ENCODE assay signal across 9 cellular contexts in the genomic region with DNA sequence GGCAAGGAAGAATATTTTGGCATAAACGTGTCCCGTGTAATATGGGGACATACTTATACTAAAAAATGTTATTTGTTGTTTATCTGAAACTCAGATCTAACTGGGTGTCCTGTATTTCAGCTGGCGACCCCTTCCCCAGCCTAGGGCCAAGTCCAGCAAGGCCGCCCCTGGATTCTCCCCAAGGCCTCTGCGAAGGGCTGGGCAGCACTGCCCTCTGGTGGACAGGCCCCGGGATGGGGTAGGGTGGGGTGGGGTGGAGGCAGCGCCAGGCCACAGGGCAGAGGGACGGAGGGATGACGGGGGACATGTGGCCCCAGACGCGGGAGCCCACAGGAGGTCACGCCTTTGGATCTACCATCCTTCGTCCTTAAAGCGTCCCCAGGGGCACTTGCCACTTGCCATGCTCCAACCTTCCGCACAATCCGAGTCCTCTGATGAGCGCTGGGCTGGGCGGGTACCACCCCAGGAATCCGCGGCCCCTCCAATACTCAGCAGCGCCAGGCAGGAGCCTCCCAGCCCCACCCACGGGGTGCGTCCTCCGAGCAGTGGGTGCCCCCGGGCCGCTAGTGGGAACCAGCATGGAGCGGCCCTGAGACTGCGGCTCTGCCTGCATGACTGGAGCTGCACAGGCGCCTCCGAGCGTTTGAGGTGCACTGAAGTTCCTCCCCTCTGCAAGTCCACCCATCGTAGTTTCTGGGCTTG. TPM values are rescaled to one million over a fixed set of nuclear protein-coding genes. Genes with fewer than 3 reads are reported as not detected.
DNase-seq lines count a peak whose midpoint lies in the region; ATAC-seq and TF ChIP-seq lines count a peak whose summit lies in the region.
"Had no signal": no experiment of that assay in that cellular context is flagged by ENCODE, and none has a peak within 500 bp of the region (broad histone marks: within the 10 kb centered on the region; RNA-seq: fewer than 3 reads in every experiment).

No MANE protein-coding gene starts in this region.

- H3K4me1 Mint-ChIP-seq in GM23338 = peaks cover 8% of the 10 kb centered on the region

- H3K79me1 ChIP-seq in neuronal stem cell (ENCODE audit: low read depth, low read length) = peaks cover 5% of the 10 kb centered on the region

- H3K36me3 ChIP-seq in GM23338 (ENCODE audit: insufficient read depth) (no peaks in the 10 kb centered on the region), neuronal stem cell (replicated peaks in 1 of 2; ENCODE audit: control insufficient read depth in 2 of 2, insufficient read depth in 2 of 2, low read length in 2 of 2) (no peaks in the 10 kb centered on the region)

- ATAC-seq in GM23338 (peak; percentile 82), esophagus mucosa (peak; percentile 53), GM21390 (IDR thresholded peaks at IDR 0.05; ENCODE audit: unreplicated experiment) (no peak), HG02588 (IDR thresholded peaks at IDR 0.05; ENCODE audit: unreplicated experiment) (no peak), HG03159 (IDR thresholded peaks at IDR 0.05; ENCODE audit: unreplicated experiment) (no peak)

- no peak overlapping the region for H2BK120ac ChIP-seq in neuronal stem cell (ENCODE audit: low read depth, low read length)

- H3F3A ChIP-seq in GM23338 (replicated peaks; ENCODE audit: low read depth) = 0 out of 2 replicates have a peak, but pooled peaks cover under 1% of the 10 kb centered on the region

- H3K9me2 ChIP-seq in GM23338 (ENCODE audit: insufficient read depth) = no peaks in the 10 kb centered on the region

- peak overlapping the region; percentile 97 for H2AK5ac ChIP-seq in neuronal stem cell (ENCODE audit: low read depth, low read length)

- peaks cover 17% of the 10 kb centered on the region for H3K27me3 Mint-ChIP-seq in GM23338 (ENCODE audit: insufficient read depth, low read depth, poor library complexity)

- H2BK12ac ChIP-seq in neuronal stem cell (ENCODE audit: low read length) = no peak overlapping the region

- H2AFZ ChIP-seq in GM23338 (0 out of 2 replicates have a peak overlapping the region, but pooled peaks have one; percentile 72), neuronal stem cell (ENCODE audit: low read length) (no peak overlapping the region)

- no peak overlapping the region for H3K9ac ChIP-seq in neuronal stem cell (ENCODE audit: low read depth, low read length, poor library complexity)

- no peaks in the 10 kb centered on the region for H4K20me1 ChIP-seq in GM23338 (replicated peaks; ENCODE audit: insufficient read depth)

- no peak overlapping the region for H3K4ac ChIP-seq in neuronal stem cell (ENCODE audit: low read length)

- no peaks in the 10 kb centered on the region for H3K36me3 Mint-ChIP-seq in GM23338 (ENCODE audit: low read depth)

- H3K4me3 Mint-ChIP-seq in GM23338 = no peak overlapping the region

- no peaks in the 10 kb centered on the region; the same call in 1 of the 2 replicates for H3K4me1 ChIP-seq in GM23338 (ENCODE audit: insufficient read depth)
- peaks cover 15 to 22% of the 10 kb centered on the region in 2 donors for H3K4me1 ChIP-seq in neuronal stem cell (ENCODE audit: control insufficient read depth in 2 of 2, insufficient read depth in 1 of 2, low read depth in 1 of 2, low read length in 2 of 2)

- peak overlapping the region; percentile 21 for H3K14ac ChIP-seq in neuronal stem cell (ENCODE audit: low read length)

- peak overlapping the region; percentile 90 for H3K18ac ChIP-seq in neuronal stem cell (ENCODE audit: low read length)

- peak overlapping the region; percentile 83 for H3K27ac ChIP-seq in C4-2B
- no peak overlapping the region for H3K27ac ChIP-seq in GM23338 (ENCODE audit: low read depth)
- no peak overlapping the region for H3K27ac ChIP-seq in neuronal stem cell (replicated peaks; ENCODE audit: low read length)

- peak; percentile 85 for DNase-seq in GM23338 (ENCODE audit: low spot score)
- DNase-seq in SW480 (ENCODE audit: low spot score) = peak; percentile 71
- no peak for DNase-seq in neuronal stem cell (ENCODE audit: low spot score)

- H3K9me3 Mint-ChIP-seq in GM23338 = no peaks in the 10 kb centered on the region

- H3K27ac Mint-ChIP-seq in GM23338 = no peak overlapping the region

- peak overlapping the region; percentile 28; the same call in 1 of the 2 replicates for H3K4me3 ChIP-seq in GM23338
- H3K4me3 ChIP-seq in neuronal stem cell (ENCODE audit: low read length in 2 of 2) = no peak overlapping the region

- WGBS in neuronal stem cell (ENCODE audit: extremely low coverage in 2 of 2, insufficient read length in 2 of 2, insufficient replicate concordance in 1 of 2), 2 donors = no CpG with 5 or more reads among the region's 32 CpGs

- H3K27me3 ChIP-seq in GM23338 (ENCODE audit: insufficient read depth) (no peaks in the 10 kb centered on the region), neuronal stem cell (ENCODE audit: control insufficient read depth in 3 of 3, insufficient read depth in 3 of 3, low read depth in 1 of 3, low read length in 3 of 3) (peaks cover 0 to 47% (median under 1%) of the 10 kb centered on the region in 3 experiments)

- TF ChIP-seq CTCF in C4-2B (conservative IDR thresholded peaks at IDR 0.05) = peak; percentile 96
- TF ChIP-seq CTCF in GM23338 (conservative IDR thresholded peaks at IDR 0.05; ENCODE audit: low read depth in 2 of 2) = peak; percentile 65 to 96

- H3K79me2 ChIP-seq in GM23338 (replicated peaks; ENCODE audit: insufficient read depth) = no peaks in the 10 kb centered on the region

- H4K8ac ChIP-seq in neuronal stem cell (ENCODE audit: low read depth, low read length) = no peak overlapping the region

- H2BK5ac ChIP-seq in neuronal stem cell (ENCODE audit: low read length) = peak overlapping the region; percentile 75

- no peaks in the 10 kb centered on the region for H3K9me3 ChIP-seq in neuronal stem cell (replicated peaks in 1 of 2; ENCODE audit: control insufficient read depth in 2 of 2, insufficient read depth in 1 of 2, low read depth in 1 of 2, low read length in 2 of 2)

- H3K4me2 ChIP-seq in GM23338 = no peak overlapping the region
- H3K4me2 ChIP-seq in neuronal stem cell (ENCODE audit: insufficient read depth, low read length, poor library complexity, severe bottlenecking) = peak overlapping the region; percentile 54

- no peak overlapping the region for H4K91ac ChIP-seq in neuronal stem cell (ENCODE audit: low read depth, low read length, poor library complexity)

- H2BK15ac ChIP-seq in neuronal stem cell (ENCODE audit: low read length) = peak overlapping the region; percentile 54

- H3K23ac ChIP-seq in neuronal stem cell (ENCODE audit: low read depth, low read length, poor library complexity) = no peak overlapping the region

TF ChIP-seq in GM23338, 12 proteins besides CTCF, POLR2A, EP300 and RAD21 (continues in another document):
- no peak for TF ChIP-seq STAT1 (IDR thresholded peaks at IDR 0.05; ENCODE audit: unreplicated experiment)
- TF ChIP-seq, protein P1, sequence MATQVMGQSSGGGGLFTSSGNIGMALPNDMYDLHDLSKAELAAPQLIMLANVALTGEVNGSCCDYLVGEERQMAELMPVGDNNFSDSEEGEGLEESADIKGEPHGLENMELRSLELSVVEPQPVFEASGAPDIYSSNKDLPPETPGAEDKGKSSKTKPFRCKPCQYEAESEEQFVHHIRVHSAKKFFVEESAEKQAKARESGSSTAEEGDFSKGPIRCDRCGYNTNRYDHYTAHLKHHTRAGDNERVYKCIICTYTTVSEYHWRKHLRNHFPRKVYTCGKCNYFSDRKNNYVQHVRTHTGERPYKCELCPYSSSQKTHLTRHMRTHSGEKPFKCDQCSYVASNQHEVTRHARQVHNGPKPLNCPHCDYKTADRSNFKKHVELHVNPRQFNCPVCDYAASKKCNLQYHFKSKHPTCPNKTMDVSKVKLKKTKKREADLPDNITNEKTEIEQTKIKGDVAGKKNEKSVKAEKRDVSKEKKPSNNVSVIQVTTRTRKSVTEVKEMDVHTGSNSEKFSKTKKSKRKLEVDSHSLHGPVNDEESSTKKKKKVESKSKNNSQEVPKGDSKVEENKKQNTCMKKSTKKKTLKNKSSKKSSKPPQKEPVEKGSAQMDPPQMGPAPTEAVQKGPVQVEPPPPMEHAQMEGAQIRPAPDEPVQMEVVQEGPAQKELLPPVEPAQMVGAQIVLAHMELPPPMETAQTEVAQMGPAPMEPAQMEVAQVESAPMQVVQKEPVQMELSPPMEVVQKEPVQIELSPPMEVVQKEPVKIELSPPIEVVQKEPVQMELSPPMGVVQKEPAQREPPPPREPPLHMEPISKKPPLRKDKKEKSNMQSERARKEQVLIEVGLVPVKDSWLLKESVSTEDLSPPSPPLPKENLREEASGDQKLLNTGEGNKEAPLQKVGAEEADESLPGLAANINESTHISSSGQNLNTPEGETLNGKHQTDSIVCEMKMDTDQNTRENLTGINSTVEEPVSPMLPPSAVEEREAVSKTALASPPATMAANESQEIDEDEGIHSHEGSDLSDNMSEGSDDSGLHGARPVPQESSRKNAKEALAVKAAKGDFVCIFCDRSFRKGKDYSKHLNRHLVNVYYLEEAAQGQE (IDR thresholded peaks at IDR 0.05; ENCODE audit: unreplicated experiment) = no peak
- no peak for TF ChIP-seq POLR2AphosphoS5 (IDR thresholded peaks at IDR 0.05; ENCODE audit: low read depth)

RNA-seq across cellular contexts. Expression of a gene that starts 7.1 kb away (rescaled TPM):
- 33.3 and 44.7 TPM in 2 replicates for total RNA-seq in GM23338 (2014; rRNA removed; shearing (Covaris generic))
- 31.8 and 34.4 TPM in 2 replicates for polyA plus RNA-seq in GM23338 (2016; fragmentation: Nextera tagmentation; extraction: Ambion mirVana)
- total RNA-seq in esophagus mucosa = 91.7 TPM
- 3.7 TPM for polyA plus RNA-seq in neuronal stem cell (2013, experiment 1 of 2)
- polyA plus RNA-seq in neuronal stem cell (2013, experiment 2 of 2) = 3.5 TPM

RNA-seq across cellular contexts. Expression of a gene that starts 18.1 kb away (rescaled TPM):
- total RNA-seq in GM23338 (2014; rRNA removed; shearing (Covaris generic)) = 47.2 and 60.0 TPM in 2 replicates
- polyA plus RNA-seq in GM23338 (2016; fragmentation: Nextera tagmentation; extraction: Ambion mirVana) = 18.7 and 24.2 TPM in 2 replicates
- 0.76 TPM for total RNA-seq in esophagus mucosa
- polyA plus RNA-seq in neuronal stem cell (2013, experiment 1 of 2) = 40.0 TPM
- 39.1 TPM for polyA plus RNA-seq in neuronal stem cell (2013, experiment 2 of 2)
- total RNA-seq: LHCN-M2 had no signal

RNA-seq across cellular contexts. Expression of a gene that starts 31.6 kb away (rescaled TPM):
- total RNA-seq in GM23338 (2014; rRNA removed; shearing (Covaris generic)) = 56.1 and 60.8 TPM in 2 replicates
- polyA plus RNA-seq in GM23338 (2016; fragmentation: Nextera tagmentation; extraction: Ambion mirVana) = 38.2 and 44.4 TPM in 2 replicates
- total RNA-seq in esophagus mucosa = 13.0 TPM
- polyA plus RNA-seq in neuronal stem cell (2013, experiment 1 of 2) = 33.1 TPM
- polyA plus RNA-seq in neuronal stem cell (2013, experiment 2 of 2) = 32.0 TPM

RNA-seq across cellular contexts. Expression of a gene that starts 48.4 kb away (rescaled TPM):
- total RNA-seq in GM23338 (2014; rRNA removed; shearing (Covaris generic)) = 0.45 and 9.8 TPM in 2 replicates
- 0.43 and 0.74 TPM in 2 replicates for polyA plus RNA-seq in GM23338 (2016; fragmentation: Nextera tagmentation; extraction: Ambion mirVana)
- total RNA-seq in esophagus mucosa = 1.3 TPM
- 0.10 TPM for polyA plus RNA-seq in neuronal stem cell (2013, experiment 1 of 2)
- 0.12 TPM for polyA plus RNA-seq in neuronal stem cell (2013, experiment 2 of 2)
- total RNA-seq: LHCN-M2 had no signal

RNA-seq across cellular contexts. Expression of a gene that starts 54.0 kb away (rescaled TPM):
- total RNA-seq in GM23338 (2014; rRNA removed; shearing (Covaris generic)) = not detected in 2 replicates
- not detected in 2 replicates for polyA plus RNA-seq in GM23338 (2016; fragmentation: Nextera tagmentation; extraction: Ambion mirVana)
- 3.8 TPM for total RNA-seq in esophagus mucosa
- not detected for polyA plus RNA-seq in neuronal stem cell (2013, experiment 1 of 2)
- not detected for polyA plus RNA-seq in neuronal stem cell (2013, experiment 2 of 2)
- total RNA-seq: LHCN-M2 had no signal

Comparison
In these comparisons a context has a peak if more than half of its experiments do, and no peak if none do; other contexts are left out.
1. ATAC-seq: peak in GM23338 (single experiment) and esophagus mucosa (single experiment); none in GM21390 (single experiment), HG02588 (single experiment) and HG03159 (single experiment).
2. RNA of a gene that starts 18.1 kb away (total RNA-seq): 47.2 to 60.0 TPM in GM23338; 0.76 TPM in esophagus mucosa (single experiment); every median in the first group is over 10 times any median in the second.